8 cellular contexts compared by ENCODE assay signal in the genomic region with DNA sequence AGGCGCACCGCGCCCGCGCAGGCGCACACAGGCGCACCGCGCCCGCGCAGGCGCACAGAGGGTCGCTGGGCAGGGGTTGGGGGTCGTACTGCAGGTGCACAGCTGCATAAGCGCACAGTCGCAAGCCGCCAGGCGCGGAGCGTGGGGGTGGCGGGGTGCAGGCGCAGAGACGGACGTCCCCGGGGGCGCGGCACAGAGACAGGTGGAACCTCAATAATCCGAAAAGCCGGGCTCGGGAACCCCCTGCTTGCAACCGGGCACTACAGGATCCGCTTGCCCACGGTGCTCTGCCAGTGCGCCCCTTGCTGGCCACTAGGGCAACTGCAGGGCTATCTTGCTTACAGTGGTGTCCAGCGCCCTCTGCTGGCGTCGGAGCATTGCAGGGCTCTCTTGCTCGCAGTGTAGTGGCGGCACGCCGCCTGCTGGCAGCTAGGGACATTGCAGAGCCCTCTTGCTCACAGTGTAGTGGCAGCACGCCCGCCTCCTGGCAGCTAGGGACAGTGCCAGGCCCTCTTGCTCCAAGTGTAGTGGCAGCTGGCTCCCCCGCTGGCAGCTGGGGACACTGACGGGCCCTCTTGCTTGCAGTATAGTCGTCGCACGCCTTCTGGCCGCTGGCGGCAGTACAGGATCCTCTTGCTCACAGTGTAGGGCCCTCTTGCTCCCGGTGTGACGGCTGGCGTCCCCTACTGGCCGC. TPM values are rescaled to one million over a fixed set of nuclear protein-coding genes. Genes with fewer than 3 reads are reported as not detected.
DNase-seq lines count a peak whose midpoint lies in the region; ATAC-seq and TF ChIP-seq lines count a peak whose summit lies in the region.

No MANE protein-coding gene starts in this region.

- POLR2A ChIA-PET in activated CD8-positive, alpha-beta T cell treated with anti-CD3 and anti-CD28 coated beads, Interleukin-2, amount 10 ng/mL, durations not matched to agents 7 days and 5 days (lab: Charles Lee) = no interaction called here

- H3K27me3 ChIP-seq in Loucy (ENCODE audit: insufficient read depth, low read length, poor library complexity, severe bottlenecking) = no peaks in the 10 kb centered on the region
- H3K27me3 ChIP-seq in neuron (ENCODE audit: insufficient read depth, low read length) = no peaks in the 10 kb centered on the region

- ATAC-seq in activated CD8-positive, alpha-beta T cell treated with anti-CD3 and anti-CD28 coated beads, Interleukin-2, amount 10 ng/mL, durations not matched to agents 7 days and 5 days = peak; percentile 44
- ATAC-seq in GM18519 (IDR thresholded peaks at IDR 0.05; ENCODE audit: low FRiP score, unreplicated experiment) = no peak

- peak; percentile 69 for DNase-seq in CD1c-positive myeloid dendritic cell (ENCODE audit: extremely low spot score)
- peak; percentile 67 for DNase-seq in activated CD8-positive, alpha-beta T cell treated with anti-CD3 and anti-CD28 coated beads, Interleukin-2, amount 10 ng/mL, durations not matched to agents 7 days and 5 days
- DNase-seq in endothelial cell (ENCODE audit: low spot score) = peak; percentile 78
- peak; percentile 84 for DNase-seq in type B pancreatic cell (ENCODE audit: extremely low spot score, unreplicated experiment)
- no peak for DNase-seq in cortex of kidney (lab: John Stamatoyannopoulos, UW)

- no peaks in the 10 kb centered on the region for H3F3A ChIP-seq in Loucy (ENCODE audit: low read depth)

- H3K36me3 ChIP-seq in Loucy (ENCODE audit: insufficient read depth, low read length) (no peaks in the 10 kb centered on the region), neuron (ENCODE audit: insufficient read depth, low read length) (no peaks in the 10 kb centered on the region)

- H3K27ac Mint-ChIP-seq in activated CD8-positive, alpha-beta T cell treated with anti-CD3 and anti-CD28 coated beads, Interleukin-2, amount 10 ng/mL, durations not matched to agents 7 days and 5 days = no peak overlapping the region
- H3K27ac Mint-ChIP-seq in endothelial cell (ENCODE audit: unreplicated experiment) = no peak overlapping the region
- peak overlapping the region; percentile 41 for H3K27ac Mint-ChIP-seq in type B pancreatic cell

- TF ChIP-seq CTCF in Loucy (conservative IDR thresholded peaks at IDR 0.05; ENCODE audit: low read length) = peak; percentile 99
- TF ChIP-seq CTCF in endothelial cell (IDR thresholded peaks at IDR 0.05; ENCODE audit: unreplicated experiment) = peak; percentile 98
- peak; percentile 97 for TF ChIP-seq CTCF in type B pancreatic cell (conservative IDR thresholded peaks at IDR 0.05)

- H4K20me1 ChIP-seq in Loucy (ENCODE audit: insufficient read depth, low read length, poor library complexity, severe bottlenecking) = no peaks in the 10 kb centered on the region

- no peaks in the 10 kb centered on the region for H3K9me3 ChIP-seq in Loucy (ENCODE audit: insufficient read depth, low read depth, low read length)
- H3K9me3 ChIP-seq in neuron (ENCODE audit: low read length) = no peaks in the 10 kb centered on the region

- H3K9me2 ChIP-seq in Loucy (replicated peaks; ENCODE audit: low read depth, low read length) = no peaks in the 10 kb centered on the region

- no peaks in the 10 kb centered on the region for H3K79me2 ChIP-seq in Loucy (ENCODE audit: insufficient read depth, low read length)

- no peaks in the 10 kb centered on the region for H3K36me3 Mint-ChIP-seq in activated CD8-positive, alpha-beta T cell treated with anti-CD3 and anti-CD28 coated beads, Interleukin-2, amount 10 ng/mL, durations not matched to agents 7 days and 5 days (ENCODE audit: low read depth)
- H3K36me3 Mint-ChIP-seq in endothelial cell (ENCODE audit: low read depth, unreplicated experiment) = no peaks in the 10 kb centered on the region
- no peaks in the 10 kb centered on the region for H3K36me3 Mint-ChIP-seq in type B pancreatic cell

- no peak overlapping the region for H3K4me3 ChIP-seq in Loucy (ENCODE audit: low read length, poor library complexity, severe bottlenecking)
- peak overlapping the region; percentile 57 for H3K4me3 ChIP-seq in neuron (ENCODE audit: low read length)

- H3K4me3 Mint-ChIP-seq in activated CD8-positive, alpha-beta T cell treated with anti-CD3 and anti-CD28 coated beads, Interleukin-2, amount 10 ng/mL, durations not matched to agents 7 days and 5 days = no peak overlapping the region
- H3K4me3 Mint-ChIP-seq in endothelial cell (ENCODE audit: unreplicated experiment) (no peak overlapping the region), type B pancreatic cell (peak overlapping the region; percentile 76)

- peaks cover 14% of the 10 kb centered on the region for H3K27me3 Mint-ChIP-seq in activated CD8-positive, alpha-beta T cell treated with anti-CD3 and anti-CD28 coated beads, Interleukin-2, amount 10 ng/mL, durations not matched to agents 7 days and 5 days (ENCODE audit: low read depth)
- H3K27me3 Mint-ChIP-seq in endothelial cell (ENCODE audit: unreplicated experiment) (no peaks in the 10 kb centered on the region), type B pancreatic cell (peaks cover 10% of the 10 kb centered on the region)

- H3K9ac ChIP-seq in Loucy (ENCODE audit: low read depth, low read length, poor library complexity, severe bottlenecking) = no peak overlapping the region

- peaks cover 14% of the 10 kb centered on the region for H3K4me1 ChIP-seq in Loucy (ENCODE audit: insufficient read depth, low read length, poor library complexity, severe bottlenecking)
- H3K4me1 ChIP-seq in neuron (ENCODE audit: insufficient read depth, low read length) = no peaks in the 10 kb centered on the region

- no peak overlapping the region for H3K4me2 ChIP-seq in Loucy (ENCODE audit: low read depth, low read length, poor library complexity, severe bottlenecking)

- no peaks in the 10 kb centered on the region for H3K9me3 Mint-ChIP-seq in activated CD8-positive, alpha-beta T cell treated with anti-CD3 and anti-CD28 coated beads, Interleukin-2, amount 10 ng/mL, durations not matched to agents 7 days and 5 days (ENCODE audit: insufficient read depth)
- H3K9me3 Mint-ChIP-seq in endothelial cell (ENCODE audit: unreplicated experiment) (no peaks in the 10 kb centered on the region), type B pancreatic cell (no peaks in the 10 kb centered on the region)

- H2AFZ ChIP-seq in Loucy (ENCODE audit: low read length) (no peak overlapping the region), neuron (ENCODE audit: low read depth, low read length) (no peak overlapping the region)

- CTCF ChIA-PET in activated CD8-positive, alpha-beta T cell treated with anti-CD3 and anti-CD28 coated beads, Interleukin-2, amount 10 ng/mL, durations not matched to agents 7 days and 5 days (lab: Charles Lee) = interaction anchor here (0.9 to 2.0 kb wide), 4 partner anchors 11 to 165 kb away, joined by 3 to 17 read pairs (median 4); no protein-coding TSS in a partner anchor

- H3K4me1 Mint-ChIP-seq in activated CD8-positive, alpha-beta T cell treated with anti-CD3 and anti-CD28 coated beads, Interleukin-2, amount 10 ng/mL, durations not matched to agents 7 days and 5 days (ENCODE audit: low read depth) = no peaks in the 10 kb centered on the region
- H3K4me1 Mint-ChIP-seq in endothelial cell (ENCODE audit: unreplicated experiment) (no peaks in the 10 kb centered on the region), type B pancreatic cell (ENCODE audit: unreplicated experiment) (no peaks in the 10 kb centered on the region)

RNA-seq across cellular contexts. Expression of a gene that starts 34.9 kb away (rescaled TPM):
- under 1 TPM; 0.08 to 0.16 TPM for total RNA-seq in activated CD8-positive, alpha-beta T cell treated with anti-CD3 and anti-CD28 coated beads, Interleukin-2, amount 10 ng/mL, durations not matched to agents 7 days and 5 days
- total RNA-seq in endothelial cell (ENCODE audit: unreplicated experiment) = 0.08 TPM
- total RNA-seq in type B pancreatic cell (ENCODE audit: low replicate concordance) = 2.3 and 2.6 TPM in 2 replicates
